In the genomic region with DNA sequence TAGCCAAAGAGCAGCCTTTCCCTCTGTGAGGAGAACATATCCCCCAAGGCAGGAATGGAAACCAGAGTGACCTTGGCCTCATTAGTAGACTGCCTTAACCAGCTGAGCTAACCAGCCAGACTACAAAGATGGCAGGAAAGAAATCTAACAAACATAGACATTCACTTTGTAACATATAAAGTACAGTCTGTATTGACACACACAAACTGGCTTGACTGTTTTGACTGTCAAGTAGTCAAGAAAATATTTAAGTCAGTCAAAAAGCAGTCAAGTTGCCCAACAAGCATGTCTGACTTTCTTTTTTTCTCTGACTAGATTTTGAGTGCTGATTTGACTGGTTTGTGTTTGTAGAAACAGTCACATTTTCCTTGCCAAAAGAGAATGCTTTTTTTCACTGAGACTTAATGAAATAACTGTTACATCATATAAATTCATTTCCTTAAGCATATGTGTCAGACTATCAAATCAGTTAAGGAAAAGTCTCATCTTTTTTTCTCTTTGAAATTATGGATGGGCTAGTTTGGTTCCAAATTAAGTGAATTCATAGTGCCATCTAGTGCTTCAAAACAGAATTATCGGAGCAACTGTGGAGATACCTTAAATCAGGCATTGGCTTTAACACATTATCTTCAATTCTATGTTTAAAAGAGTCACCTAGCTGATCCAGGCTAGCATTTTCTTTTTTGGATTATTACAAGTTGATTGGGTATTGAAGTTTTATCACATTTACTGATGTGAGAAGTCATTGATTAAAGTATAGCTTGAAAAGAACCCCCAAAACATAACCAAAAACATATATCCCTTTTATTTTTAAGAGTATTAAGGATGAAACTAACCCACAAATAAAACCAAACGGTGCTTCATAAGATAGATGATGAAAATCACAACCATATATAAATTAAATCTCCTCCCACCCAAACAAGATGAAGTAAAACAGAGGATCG, we compare ENCODE assay signal across 8 cellular contexts.
DNase-seq lines count a peak whose midpoint lies in the region; TF ChIP-seq lines count a peak whose summit lies in the region.

No MANE protein-coding gene starts in this region.

- no peak overlapping the region for H3K27ac Mint-ChIP-seq in progenitor cell of endocrine pancreas

- peak; percentile 77 for TF ChIP-seq CTCF in VCaP (conservative IDR thresholded peaks at IDR 0.05)
- peak; percentile 73 for TF ChIP-seq CTCF in progenitor cell of endocrine pancreas (IDR thresholded peaks at IDR 0.05; ENCODE audit: unreplicated experiment)

- DNase-seq in GDM1 (lab: John Stamatoyannopoulos, UW) (peak; percentile 11), HCEC 1CT (peak; percentile 54), NCI-H2081 (lab: John Stamatoyannopoulos, UW) (peak; percentile 59 to 79), germinal center (ENCODE audit: low spot score) (peak; percentile 11), progenitor cell of endocrine pancreas (ENCODE audit: low spot score, unreplicated experiment) (no peak), T-helper 9 cell (no peak), activated gamma-delta T cell treated with Interleukin-2 at 50 U/mL for 16 hours (no peak)

- H3K4me3 Mint-ChIP-seq in progenitor cell of endocrine pancreas (ENCODE audit: low read depth), result no peak overlapping the region

- no peaks in the 10 kb centered on the region for H3K9me3 Mint-ChIP-seq in progenitor cell of endocrine pancreas (ENCODE audit: low read depth)

- no peaks in the 10 kb centered on the region for H3K36me3 Mint-ChIP-seq in progenitor cell of endocrine pancreas (ENCODE audit: insufficient read depth)

- no peaks in the 10 kb centered on the region for H3K4me1 Mint-ChIP-seq in progenitor cell of endocrine pancreas (ENCODE audit: low read depth)

- H3K27me3 Mint-ChIP-seq in progenitor cell of endocrine pancreas, result no peaks in the 10 kb centered on the region

- no peak overlapping the region for H3K27ac ChIP-seq in VCaP

Comparison
In these comparisons a context has a peak if more than half of its experiments do, and no peak if none do; other contexts are left out.
1. DNase-seq: peak in GDM1 (single experiment), HCEC 1CT (single experiment), NCI-H2081 (2 of 2) and germinal center (single experiment); none in progenitor cell of endocrine pancreas (single experiment), T-helper 9 cell (single experiment) and activated gamma-delta T cell treated with Interleukin-2 at 50 U/mL for 16 hours (single experiment).